ENCODE assay signal across 11 cellular contexts in genomic region chr14:37034410-37035285, GRCh38.
DNase-seq lines count a peak whose midpoint lies in the region; ATAC-seq and TF ChIP-seq lines count a peak whose summit lies in the region.
"Had no signal": no experiment of that assay in that cellular context is flagged by ENCODE, and none has a peak within 500 bp of the region (broad histone marks: within the 10 kb centered on the region; RNA-seq: fewer than 3 reads in every experiment).

No MANE protein-coding gene starts in this region.

- no peaks in the 10 kb centered on the region for H3K9me3 ChIP-seq in SK-N-MC (ENCODE audit: low read depth, low read length)
- H3K9me3 ChIP-seq in HAP-1 = no peaks in the 10 kb centered on the region

- H3K27me3 ChIP-seq in HAP-1 (ENCODE audit: low read depth) = no peaks in the 10 kb centered on the region
- H3K27me3 ChIP-seq: neural progenitor cell had no signal

- H3K4me1 ChIP-seq in HAP-1 = no peaks in the 10 kb centered on the region

- TF ChIP-seq CTCF in AG10803 (conservative IDR thresholded peaks at IDR 0.05; ENCODE audit: low read length) = no peak

- peak overlapping the region; percentile 84 for H3K27ac ChIP-seq in SK-N-MC
- H3K27ac ChIP-seq: neural progenitor cell had no signal

- no peak overlapping the region for H3K9ac ChIP-seq in SK-N-MC (ENCODE audit: insufficient read length)
- H3K9ac ChIP-seq: neural progenitor cell had no signal

- peak; percentile 76 for DNase-seq in AG10803 (ENCODE audit: low read depth)
- peak; percentile 11 for DNase-seq in HCEC 1CT
- DNase-seq in SK-N-MC (ENCODE audit: low read depth, low spot score) = no peak
- DNase-seq in left kidney (ENCODE audit: low read depth, low spot score) = peak; percentile 57
- no peak for DNase-seq in HAP-1 (ENCODE audit: low spot score in 2 of 2)
- no peak for DNase-seq in NCI-H2029 (lab: John Stamatoyannopoulos, UW)
- DNase-seq in NCI-H2171 treated with DMSO at 0.1 percent for 48 hours (lab: John Stamatoyannopoulos, UW) = no peak
- DNase-seq: immature natural killer cell; stimulated activated naive B cell treated with anti-CD40 and anti-IgM and Interleukin-4, amounts not matched to agents 10 μg/mL and 1 μg/mL and 100 μg/mL, for 72 hours had no signal

- H3K4me3 ChIP-seq in AG10803 (ENCODE audit: low read length) (no peak overlapping the region), SK-N-MC (no peak overlapping the region), HAP-1 (no peak overlapping the region)
- H3K4me3 ChIP-seq: neural progenitor cell had no signal

- H3K36me3 ChIP-seq in SK-N-MC (ENCODE audit: insufficient read depth, low read length) = no peaks in the 10 kb centered on the region
- no peaks in the 10 kb centered on the region for H3K36me3 ChIP-seq in HAP-1 (replicated peaks)
- H3K36me3 ChIP-seq: neural progenitor cell had no signal

- ATAC-seq in GM21390 (IDR thresholded peaks at IDR 0.05; ENCODE audit: unreplicated experiment) = no peak
- ATAC-seq: stimulated activated naive B cell treated with anti-CD40 and anti-IgM and Interleukin-4, amounts not matched to agents 10 μg/mL and 1 μg/mL and 100 μg/mL, for 72 hours had no signal

- in situ Hi-C loops in HAP-1 (cut with MboI; ENCODE audit: low sequenced_read_pairs) = no loop called here

Comparison
In these comparisons a context has a peak if more than half of its experiments do, and no peak if none do; other contexts are left out.
1. DNase-seq: peak in AG10803 (single experiment), HCEC 1CT (single experiment) and left kidney (single experiment); none in SK-N-MC (single experiment), HAP-1 (0 of 2), NCI-H2029 (single experiment) and NCI-H2171 treated with DMSO at 0.1 percent for 48 hours (single experiment).